Comparison of ENCODE assay signal across 8 cellular contexts in genomic region chrX:136147966-136148365, GRCh38. TPM values are rescaled to one million over a fixed set of nuclear protein-coding genes. Genes with fewer than 3 reads are reported as not detected.
DNase-seq lines count a peak whose midpoint lies in the region; ATAC-seq and TF ChIP-seq lines count a peak whose summit lies in the region.

No MANE protein-coding gene starts in this region.

- peaks cover 0 to 3% (median 0%) of the 10 kb centered on the region in 6 donors for H3K9me3 Mint-ChIP-seq in immature natural killer cell

- no peaks in the 10 kb centered on the region for H3K9me3 ChIP-seq in ascending aorta
- no peaks in the 10 kb centered on the region for H3K9me3 ChIP-seq in thoracic aorta

- peak overlapping the region; percentile 42 to 72 (median 67) for H3K4me3 Mint-ChIP-seq in immature natural killer cell

- peak overlapping the region in 1 of 6 donors; percentile 20 for H3K27ac Mint-ChIP-seq in immature natural killer cell

- H3K36me3 ChIP-seq in ascending aorta = no peaks in the 10 kb centered on the region
- H3K36me3 ChIP-seq in thoracic aorta = no peaks in the 10 kb centered on the region

- no peaks in the 10 kb centered on the region for H3K4me1 ChIP-seq in ascending aorta
- no peaks in the 10 kb centered on the region for H3K4me1 ChIP-seq in thoracic aorta (ENCODE audit: control insufficient read depth in 1 of 2, low read depth in 2 of 2)

- peaks cover 5 to 10% (median 8%) of the 10 kb centered on the region in 3 donors for H3K27me3 Mint-ChIP-seq in immature natural killer cell (ENCODE audit: low read depth in 3 of 3)

- H3K27me3 ChIP-seq in ascending aorta (no peaks in the 10 kb centered on the region), thoracic aorta (replicated peaks; ENCODE audit: insufficient read depth) (no peaks in the 10 kb centered on the region)

- DNase-seq in activated CD4-positive, alpha-beta T cell treated with anti-CD3 and anti-CD28 coated beads for 48 hours = peak; percentile 6
- DNase-seq in activated CD4-positive, alpha-beta T cell treated with anti-CD3 and anti-CD28 coated beads, Interleukin-2, amount 50 U/mL, for 48 hours = no peak
- no peak for DNase-seq in ascending aorta (ENCODE audit: low spot score in 2 of 2)
- DNase-seq in immature natural killer cell = no peak
- DNase-seq in thoracic aorta (ENCODE audit: low spot score) = no peak
- DNase-seq in foreskin melanocyte = no peak
- DNase-seq in T-helper 9 cell = no peak
- DNase-seq in OCI-M2 (lab: John Stamatoyannopoulos, UW; ENCODE audit: unreplicated experiment) = no peak

- intact Hi-C loops in ascending aorta (cut with DNase I) = loop anchor here (1.0 to 5.0 kb wide), 3 partner anchors 25 to 116 kb away; no protein-coding TSS in a partner anchor

- no peaks in the 10 kb centered on the region for H3K36me3 Mint-ChIP-seq in immature natural killer cell

- peaks cover 16 to 19% of the 10 kb centered on the region in 2 donors for H3K4me1 Mint-ChIP-seq in immature natural killer cell

- peak overlapping the region; percentile 94 to 97 for H3K27ac ChIP-seq in ascending aorta
- peak overlapping the region; percentile 95 to 97 for H3K27ac ChIP-seq in thoracic aorta

- TF ChIP-seq CTCF in ascending aorta (IDR thresholded peaks at IDR 0.05) = no peak
- no peak for TF ChIP-seq CTCF in thoracic aorta (IDR thresholded peaks at IDR 0.05)

- peak overlapping the region; percentile 72 to 92 for H3K4me3 ChIP-seq in ascending aorta
- H3K4me3 ChIP-seq in thoracic aorta = peak overlapping the region; percentile 90

- no peak for ATAC-seq in thoracic aorta (ENCODE audit: insufficient number of reproducible peaks, low FRiP score, low read depth)

RNA-seq across cellular contexts. Expression of gene FHL1, which starts 0.6 kb away (rescaled TPM):
- total RNA-seq in ascending aorta (850 TPM), thoracic aorta (1,000 to 10,000 TPM; 1,134 to 3,147 TPM)
- 10 to 100 TPM; 11.1 to 24.0 (median 17.6) TPM for polyA plus RNA-seq in immature natural killer cell
